In the genomic region with DNA sequence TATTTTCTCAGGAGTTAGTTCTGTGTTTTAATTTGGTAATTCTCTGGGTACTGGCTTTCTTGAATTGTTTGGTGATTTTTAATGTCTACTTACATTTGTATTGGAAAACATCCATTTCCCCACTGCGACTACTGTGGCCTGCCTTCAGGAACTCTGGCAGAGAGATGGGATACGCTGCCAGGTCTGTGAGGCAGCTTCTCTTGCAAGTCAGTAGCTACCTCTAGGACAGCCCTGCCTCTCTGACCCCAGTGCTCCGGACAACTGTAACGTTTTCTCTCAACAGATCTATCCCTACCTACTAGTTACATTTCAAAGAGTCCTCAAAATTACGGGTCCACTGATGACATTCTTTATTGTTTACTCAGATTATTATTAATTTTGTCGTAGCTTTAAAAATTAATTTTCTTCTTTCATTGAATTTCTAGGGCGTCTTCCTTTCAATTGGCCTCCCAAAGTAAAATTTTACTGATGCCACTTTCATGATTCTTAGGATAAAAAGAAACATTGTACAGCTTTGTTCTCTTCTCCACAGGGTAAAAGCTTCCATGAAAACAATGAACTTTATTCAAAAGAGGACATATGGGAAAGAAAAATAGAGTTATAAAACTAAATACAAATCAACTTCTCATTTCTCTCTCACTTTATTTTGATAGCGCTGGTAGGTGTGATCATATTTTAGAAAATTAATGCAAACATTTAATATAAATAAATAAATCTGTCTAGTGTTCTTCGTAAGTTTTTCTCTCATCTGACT, we compare ENCODE assay signal across 15 cellular contexts.
"Had no signal": no experiment of that assay in that cellular context is flagged by ENCODE, and none has a peak within 500 bp of the region (broad histone marks: within the 10 kb centered on the region; RNA-seq: fewer than 3 reads in every experiment).

No MANE protein-coding gene starts in this region.

- H3K27me3 ChIP-seq: right atrium auricular region, sigmoid colon, tibial artery, upper lobe of right lung had no signal

- DNase-seq: esophagus squamous epithelium; foreskin fibroblast; mucosa of descending colon; naive thymus-derived CD8-positive, alpha-beta T cell; sigmoid colon; stimulated activated CD4-positive, alpha-beta T cell treated with anti-CD3 and anti-CD28 coated beads, Interleukin-2, amount 100 ng/mL, for 24 hours; stimulated activated CD4-positive, alpha-beta T cell treated with anti-CD3 and anti-CD28 coated beads, Interleukin-4, amount 100 ng/mL, for 4 hours; stimulated activated naive B cell treated with anti-CD40 and anti-IgM and Interleukin-4, amounts not matched to agents 10 μg/mL and 1 μg/mL and 100 μg/mL, for 72 hours; stimulated activated naive CD8-positive, alpha-beta T cell treated with anti-CD3 and anti-CD28 coated beads, Interleukin-15, amount 100 ng/mL, for 72 hours; tibial artery; upper lobe of right lung had no signal

- H3K27ac ChIP-seq: esophagus squamous epithelium, hepatocyte, neutrophil, right atrium auricular region, sigmoid colon, skin epidermis, tibial artery, upper lobe of right lung had no signal
